23 cellular contexts compared by ENCODE assay signal in the genomic region with DNA sequence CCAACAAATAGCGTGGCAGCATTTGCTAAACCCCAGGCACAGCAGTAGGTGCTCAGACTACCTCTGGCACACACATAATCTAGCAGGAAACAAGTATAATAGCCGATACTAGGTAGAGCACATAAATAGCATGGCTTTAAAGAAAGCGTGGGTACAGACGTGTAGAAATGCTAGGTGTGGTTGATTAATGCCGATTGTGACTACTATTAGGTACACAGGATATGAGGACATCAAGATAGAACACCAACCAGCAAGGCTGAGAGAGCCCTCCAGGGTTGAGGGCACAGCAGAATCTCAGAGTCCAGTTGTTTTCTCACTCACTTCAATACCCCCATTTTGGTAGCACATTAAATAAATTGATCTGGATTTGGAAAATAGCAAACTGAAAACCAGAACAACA.
DNase-seq lines count a peak whose midpoint lies in the region; ATAC-seq, FAIRE-seq and TF ChIP-seq lines count a peak whose summit lies in the region.
"Had no signal": no experiment of that assay in that cellular context is flagged by ENCODE, and none has a peak within 500 bp of the region (broad histone marks: within the 10 kb centered on the region; RNA-seq: fewer than 3 reads in every experiment).

No MANE protein-coding gene starts in this region.

- H2BK12ac ChIP-seq in H1 (ENCODE audit: low read depth, low read length): no peak overlapping the region

- H3K36me3 ChIP-seq in SK-N-MC (ENCODE audit: insufficient read depth, low read length) (no peaks in the 10 kb centered on the region; the same call in 1 of the 2 replicates), H1 (ENCODE audit: control insufficient read depth in 2 of 4, insufficient read depth in 4 of 4, low read length in 3 of 4) (no peaks in the 10 kb centered on the region)
- no peaks in the 10 kb centered on the region for H3K36me3 ChIP-seq in CD8-positive, alpha-beta T cell (ENCODE audit: insufficient read depth, low read length)
- H3K36me3 ChIP-seq: BE2C, BLaER1 had no signal

- no peak overlapping the region for H2BK15ac ChIP-seq in H1 (ENCODE audit: low read length)

- intact Hi-C loops in CD8-positive, alpha-beta T cell (cut with DNase I, micrococcal nuclease): no loop called here

- no peaks in the 10 kb centered on the region for H3K27me3 ChIP-seq in H1 (replicated peaks in 1 of 4; ENCODE audit: control insufficient read depth in 3 of 4, extremely low read depth in 1 of 4, insufficient read depth in 3 of 4, low read length in 3 of 4)
- no peaks in the 10 kb centered on the region for H3K27me3 ChIP-seq in CD8-positive, alpha-beta T cell (ENCODE audit: insufficient read depth, low read length)
- H3K27me3 ChIP-seq: BE2C, BLaER1 had no signal

- no peaks in the 10 kb centered on the region for H3K36me3 Mint-ChIP-seq in CD8-positive, alpha-beta T cell
- H3K36me3 Mint-ChIP-seq: CD14-positive monocyte; CD4-positive, alpha-beta memory T cell; CD4-positive, CD25-positive, alpha-beta regulatory T cell had no signal

- H3K9me3 Mint-ChIP-seq in CD8-positive, alpha-beta T cell: no peaks in the 10 kb centered on the region

- no peak overlapping the region for H3K27ac Mint-ChIP-seq in CD8-positive, alpha-beta T cell
- H3K27ac Mint-ChIP-seq: CD14-positive monocyte; CD4-positive, alpha-beta memory T cell; CD4-positive, CD25-positive, alpha-beta regulatory T cell had no signal

- TF ChIP-seq POLR2A in H1 (IDR thresholded peaks at IDR 0.05; ENCODE audit: control extremely low read depth in 1 of 2, low read depth in 2 of 2, low read length in 2 of 2): no peak

- no peak for FAIRE-seq in H1 (lab: Jason Lieb, UNC)
- FAIRE-seq: A204.1, D721Med, G401.6, GM12892, GM18507 had no signal

- no peak overlapping the region for H4K8ac ChIP-seq in H1 (ENCODE audit: extremely low read depth, insufficient read depth, low read length)

- no peak for ATAC-seq in CD8-positive, alpha-beta T cell

- H3K4me1 Mint-ChIP-seq in CD8-positive, alpha-beta T cell (ENCODE audit: low read depth): no peaks in the 10 kb centered on the region
- H3K4me1 Mint-ChIP-seq: CD14-positive monocyte; CD4-positive, CD25-positive, alpha-beta regulatory T cell had no signal

- CTCF ChIA-PET in H1 (lab: Charles Lee; ENCODE audit: partially characterized antibody): no interaction called here
- CTCF ChIA-PET in CD8-positive, alpha-beta T cell (lab: Charles Lee): no interaction called here

- H3K4me2 ChIP-seq in H1 (ENCODE audit: insufficient read depth in 1 of 2, low read depth in 2 of 2, low read length in 2 of 2): no peak overlapping the region
- H3K4me2 ChIP-seq: BLaER1 had no signal

- WGBS in H1 (ENCODE audit: extremely low coverage in 1 of 2, insufficient coverage in 1 of 2, insufficient read length in 1 of 2, insufficient replicate concordance in 2 of 2, low coverage in 1 of 2, low lambda C conversion rate in 2 of 2, missing lambda C conversion rate in 1 of 2), 2 experiments: 92% methylated on average over 5 of the region's 5 CpGs; no CpG with 5 or more reads in 1 of the 2 experiments

- H2BK5ac ChIP-seq in H1 (ENCODE audit: low read depth, low read length): no peak overlapping the region

- peaks cover 10% of the 10 kb centered on the region for H3K27me3 Mint-ChIP-seq in CD8-positive, alpha-beta T cell (ENCODE audit: low read depth)

- no peak overlapping the region for H2BK120ac ChIP-seq in H1 (replicated peaks; ENCODE audit: low read depth, low read length)

- H3K27ac ChIP-seq in SK-N-MC: peak overlapping the region; percentile 100
- no peak overlapping the region for H3K27ac ChIP-seq in H1 (ENCODE audit: low read depth, low read length)
- no peak overlapping the region for H3K27ac ChIP-seq in CD8-positive, alpha-beta T cell (ENCODE audit: low read depth, low read length)
- H3K27ac ChIP-seq: BLaER1 had no signal

- POLR2A ChIA-PET in H1 (lab: Charles Lee; ENCODE audit: partially characterized antibody): no interaction called here
- POLR2A ChIA-PET in CD8-positive, alpha-beta T cell (lab: Charles Lee): no interaction called here

- H3K56ac ChIP-seq in H1 (replicated peaks; ENCODE audit: insufficient read length, low read depth, low read length): no peak overlapping the region

- H3K4me3 ChIP-seq in SK-N-MC (peak overlapping the region; percentile 39), H1 (ENCODE audit: extremely low read depth in 1 of 4, insufficient read depth in 2 of 4, low read depth in 3 of 4, low read length in 4 of 4) (no peak overlapping the region)
- no peak overlapping the region for H3K4me3 ChIP-seq in CD8-positive, alpha-beta T cell (ENCODE audit: low read depth, low read length)
- H3K4me3 ChIP-seq: BLaER1 had no signal

- no peaks in the 10 kb centered on the region for H3K79me2 ChIP-seq in H1 (ENCODE audit: control insufficient read depth in 1 of 2, insufficient read depth in 2 of 2, low read length in 2 of 2)

- no peaks in the 10 kb centered on the region; the same call in 1 of the 2 replicates for H3K23me2 ChIP-seq in H1 (ENCODE audit: low read depth, low read length)

- H3K23ac ChIP-seq in H1 (ENCODE audit: insufficient read length): no peak overlapping the region

- H3K18ac ChIP-seq in H1 (ENCODE audit: extremely low read depth, low read length): no peak overlapping the region

- no peaks in the 10 kb centered on the region for H3K79me1 ChIP-seq in H1 (ENCODE audit: low read depth, low read length)

- no peak for TF ChIP-seq EP300 in H1 (IDR thresholded peaks at IDR 0.05; ENCODE audit: borderline replicate concordance in 1 of 2, low read depth in 2 of 2, low read length in 2 of 2)

- no peak overlapping the region for H3K4me3 Mint-ChIP-seq in CD8-positive, alpha-beta T cell
- H3K4me3 Mint-ChIP-seq: CD14-positive monocyte; CD4-positive, alpha-beta memory T cell; CD4-positive, CD25-positive, alpha-beta regulatory T cell had no signal

- TF ChIP-seq CTCF in H1 (IDR thresholded peaks at IDR 0.05; ENCODE audit: control extremely low read depth in 1 of 3, insufficient read depth in 1 of 3, low read depth in 1 of 3, low read length in 3 of 3): no peak
- no peak for TF ChIP-seq CTCF in CD8-positive, alpha-beta T cell (IDR thresholded peaks at IDR 0.05)

- TF ChIP-seq RAD21 in H1 (IDR thresholded peaks at IDR 0.05 in 1 of 2, conservative IDR thresholded peaks at IDR 0.05 in 1 of 2; ENCODE audit: low read depth in 2 of 2, low read length in 2 of 2): no peak

- H3K14ac ChIP-seq in H1 (ENCODE audit: insufficient read length): peak overlapping the region; percentile 94

- DNase-seq in NCI-H69 (lab: John Stamatoyannopoulos, UW): peak; percentile 67
- no peak for DNase-seq in SK-N-MC (ENCODE audit: low read depth, low spot score)
- DNase-seq in H1 (ENCODE audit: low read depth in 1 of 2, low spot score in 2 of 2): no peak
- no peak for DNase-seq in NCI-H2081 treated with DMSO at 0.1 percent for 48 hours (lab: John Stamatoyannopoulos, UW)
- DNase-seq in central memory CD4-positive, alpha-beta T cell: no peak
- DNase-seq in CD8-positive, alpha-beta T cell: no peak
- DNase-seq: 8988T; ACHN; BE2C; C1 segment of cervical spinal cord; Caco-2; Calu3; CD4-positive, alpha-beta memory T cell; CD4-positive, CD25-positive, alpha-beta regulatory T cell; DMS79 treated with DMSO at 0.1 percent for 48 hours; GF-D8 had no signal

- no peak overlapping the region for H4K5ac ChIP-seq in H1 (ENCODE audit: insufficient read length, low read depth, low read length)

- no peak overlapping the region for H2BK20ac ChIP-seq in H1 (ENCODE audit: low read length)

- H2AFZ ChIP-seq in H1 (ENCODE audit: low read length): no peak overlapping the region

- H3K9me3 ChIP-seq in SK-N-MC (ENCODE audit: low read depth, low read length) (no peaks in the 10 kb centered on the region), H1 (ENCODE audit: insufficient read depth in 2 of 2, low read depth in 1 of 2, low read length in 1 of 2) (no peaks in the 10 kb centered on the region)
- H3K9me3 ChIP-seq in CD8-positive, alpha-beta T cell (ENCODE audit: low read length): no peaks in the 10 kb centered on the region
- H3K9me3 ChIP-seq: BE2C, Caco-2 had no signal

- no peaks in the 10 kb centered on the region for H4K20me1 ChIP-seq in H1 (replicated peaks in 1 of 2; ENCODE audit: control insufficient read depth in 1 of 2, insufficient read depth in 2 of 2, low read length in 2 of 2)
- H4K20me1 ChIP-seq: BLaER1 had no signal

- H4K91ac ChIP-seq in H1 (replicated peaks; ENCODE audit: insufficient read length, low read length): no peak overlapping the region

- H3K9ac ChIP-seq in SK-N-MC (ENCODE audit: insufficient read length) (peak overlapping the region; percentile 73), H1 (replicated peaks in 1 of 4; ENCODE audit: extremely low read depth in 1 of 4, low read depth in 3 of 4, low read length in 3 of 4) (no peak overlapping the region)
- H3K9ac ChIP-seq: BLaER1 had no signal

- H3K4ac ChIP-seq in H1 (replicated peaks; ENCODE audit: insufficient read length, low read depth, low read length): no peak overlapping the region

- no peak overlapping the region for H2AK5ac ChIP-seq in H1 (ENCODE audit: low read depth, low read length)

- peaks cover 0 to 11% (median under 1%) of the 10 kb centered on the region in 4 experiments; a peak in 3 of 7 replicates for H3K4me1 ChIP-seq in H1 (replicated peaks in 1 of 4; ENCODE audit: control insufficient read depth in 3 of 4, insufficient read depth in 4 of 4, low read length in 3 of 4)
- H3K4me1 ChIP-seq in CD8-positive, alpha-beta T cell (ENCODE audit: insufficient read depth, low read length): no peaks in the 10 kb centered on the region
- H3K4me1 ChIP-seq: BLaER1, Caco-2 had no signal

TF ChIP-seq in H1, 55 proteins besides CTCF, POLR2A, EP300 and RAD21 (continues in another document):
- no peak for TF ChIP-seq PHF8 (conservative IDR thresholded peaks at IDR 0.05; ENCODE audit: low read depth, low read length)
